ENCODE assay signal across 8 cellular contexts in genomic region chr7:106112118-106112971, GRCh38. TPM values are rescaled to one million over a fixed set of nuclear protein-coding genes. Genes with fewer than 3 reads are reported as not detected.
DNase-seq lines count a peak whose midpoint lies in the region; ATAC-seq, FAIRE-seq and TF ChIP-seq lines count a peak whose summit lies in the region.

Gene SYPL1 (minus strand): TSS chr7:106112312. CDS start chr7:106112208, 104 bp downstream.

- H3K4me3 ChIP-seq in right atrium auricular region (peak within 1 kb of the TSS; percentile 71 to 72), vagina (peak within 1 kb of the TSS; percentile 76 to 88)

- H3K27me3 ChIP-seq in right atrium auricular region (no peaks in the 10 kb centered on the region), vagina (no peaks in the 10 kb centered on the region)

- no peaks in the 10 kb centered on the region for H3K9me3 ChIP-seq in right atrium auricular region
- H3K9me3 ChIP-seq in vagina, result no peaks in the 10 kb centered on the region

- H3K4me1 Mint-ChIP-seq in T-helper 1 cell treated with Interleukin-12 subunit alpha and Interleukin-12 subunit beta and Interleukin-4 antibody, amounts not matched to agents 30 μg/mL and 1 μg/mL, for 36 hours (ENCODE audit: low read depth), result peaks cover 32% of the 10 kb centered on the region

- ATAC-seq in HG02852 (IDR thresholded peaks at IDR 0.05; ENCODE audit: unreplicated experiment), result peak; percentile 80

- peak; percentile 98 for FAIRE-seq in GM12892 (lab: Jason Lieb, UNC)

- H3K36me3 ChIP-seq in right atrium auricular region, result no peaks in the 10 kb centered on the region
- no peaks in the 10 kb centered on the region for H3K36me3 ChIP-seq in vagina

- no peaks in the 10 kb centered on the region for H3K9me3 Mint-ChIP-seq in T-helper 1 cell treated with Interleukin-12 subunit alpha and Interleukin-12 subunit beta and Interleukin-4 antibody, amounts not matched to agents 30 μg/mL and 1 μg/mL, for 36 hours

- H3K27ac Mint-ChIP-seq in T-helper 1 cell treated with Interleukin-12 subunit alpha and Interleukin-12 subunit beta and Interleukin-4 antibody, amounts not matched to agents 30 μg/mL and 1 μg/mL, for 36 hours, result peak within 1 kb of the TSS; percentile 92

- peak; percentile 74 for DNase-seq in GM12892 (ENCODE audit: insufficient read length)
- peak; percentile 97 for DNase-seq in NCI-H146 treated with DMSO at 0.1 percent for 48 hours (lab: John Stamatoyannopoulos, UW; ENCODE audit: unreplicated experiment)
- peak; percentile 40 to 96 (median 80) for DNase-seq in amygdala (lab: John Stamatoyannopoulos, UW)
- peak; percentile 88 for DNase-seq in right atrium auricular region (ENCODE audit: low spot score)
- peak; percentile 88 for DNase-seq in putamen (ENCODE audit: low spot score)
- DNase-seq in vagina (ENCODE audit: extremely low spot score in 2 of 2), result peak in 1 of 2 donors; percentile 94

- peak within 1 kb of the TSS; percentile 92 to 99 for H3K27ac ChIP-seq in right atrium auricular region
- peak within 1 kb of the TSS; percentile 98 for H3K27ac ChIP-seq in vagina

- peak in 1 of 2 donors; percentile 49 for TF ChIP-seq CTCF in right atrium auricular region (IDR thresholded peaks at IDR 0.05)
- no peak for TF ChIP-seq CTCF in vagina (IDR thresholded peaks at IDR 0.05)

- TF ChIP-seq POLR2A in GM12892 (IDR thresholded peaks at IDR 0.05; ENCODE audit: low read depth, low read length) (no peak; the same call in 1 of the 2 replicates), vagina (IDR thresholded peaks at IDR 0.05) (peak in 1 of 2 donors; percentile 68)

- no peaks in the 10 kb centered on the region for H3K36me3 Mint-ChIP-seq in T-helper 1 cell treated with Interleukin-12 subunit alpha and Interleukin-12 subunit beta and Interleukin-4 antibody, amounts not matched to agents 30 μg/mL and 1 μg/mL, for 36 hours (ENCODE audit: low read depth)

- H3K4me3 Mint-ChIP-seq in T-helper 1 cell treated with Interleukin-12 subunit alpha and Interleukin-12 subunit beta and Interleukin-4 antibody, amounts not matched to agents 30 μg/mL and 1 μg/mL, for 36 hours, result peak within 1 kb of the TSS; percentile 86

- peaks cover 13% of the 10 kb centered on the region for H3K27me3 Mint-ChIP-seq in T-helper 1 cell treated with Interleukin-12 subunit alpha and Interleukin-12 subunit beta and Interleukin-4 antibody, amounts not matched to agents 30 μg/mL and 1 μg/mL, for 36 hours (ENCODE audit: low read depth)

- intact Hi-C loops in vagina (cut with DNase I), result loop anchor here (5.0 kb wide), 1 partner anchor 45 kb away; no protein-coding TSS in a partner anchor

- H3K4me1 ChIP-seq in right atrium auricular region, result peaks cover 0 to 41% of the 10 kb centered on the region in 2 donors
- peaks cover 41% of the 10 kb centered on the region for H3K4me1 ChIP-seq in vagina

RNA-seq across cellular contexts. Expression of gene SYPL1, which starts in this region (rescaled TPM):
- 29.0 TPM for polyA plus RNA-seq in GM12892 (2012; ENCODE audit: missing spikeins)
- 10 to 100 TPM; 68.5 to 89.1 TPM for total RNA-seq in right atrium auricular region
- 76.9 TPM for total RNA-seq in vagina
